Comparison of ENCODE assay signal across 11 cellular contexts in the genomic region with DNA sequence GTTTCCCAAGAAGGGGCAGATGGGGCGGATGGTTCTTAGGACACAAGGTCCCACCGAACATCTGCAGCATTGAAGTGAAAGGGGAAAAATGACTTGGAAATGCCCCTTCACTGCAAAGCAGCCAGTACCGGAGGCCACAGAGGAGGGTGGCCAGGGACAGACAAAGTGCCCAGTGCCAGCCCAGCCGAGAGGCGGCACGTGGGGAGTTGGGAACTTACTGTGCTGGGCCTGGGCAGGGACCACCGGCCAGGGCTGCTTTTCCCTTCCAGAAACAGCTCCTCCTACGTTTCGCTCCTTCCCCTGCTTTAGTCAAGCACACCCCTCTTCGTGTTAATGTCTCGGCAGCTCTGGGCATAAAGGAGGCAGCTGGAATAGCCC.
DNase-seq lines count a peak whose midpoint lies in the region; ATAC-seq and TF ChIP-seq lines count a peak whose summit lies in the region.
"Had no signal": no experiment of that assay in that cellular context is flagged by ENCODE, and none has a peak within 500 bp of the region (broad histone marks: within the 10 kb centered on the region; RNA-seq: fewer than 3 reads in every experiment).

No MANE protein-coding gene starts in this region.

- no peaks in the 10 kb centered on the region for H3K79me2 ChIP-seq in mesendoderm (ENCODE audit: control insufficient read depth, insufficient read depth, low read length)

- H4K5ac ChIP-seq in mesendoderm (ENCODE audit: low read length) = no peak overlapping the region

- H3K27me3 ChIP-seq in skeletal muscle tissue (ENCODE audit: control insufficient read depth in 3 of 3, insufficient read depth in 3 of 3, low read length in 3 of 3) (no peaks in the 10 kb centered on the region), mesendoderm (ENCODE audit: insufficient read depth, low read length, poor library complexity) (no peaks in the 10 kb centered on the region)

- DNase-seq in COLO668 (lab: John Stamatoyannopoulos, UW; ENCODE audit: unreplicated experiment) = peak; percentile 74
- DNase-seq in astrocyte of the spinal cord (ENCODE audit: low read depth, low spot score) = peak; percentile 10
- no peak for DNase-seq in left lobe of liver (ENCODE audit: low spot score)
- DNase-seq in NOMO-1 treated with dmso at 0.1 percent for 144 hours (lab: John Stamatoyannopoulos, UW; ENCODE audit: unreplicated experiment) = no peak
- no peak for DNase-seq in NCI-H1694 treated with DMSO at 0.1 percent for 48 hours (lab: John Stamatoyannopoulos, UW)
- DNase-seq in mesendoderm = no peak
- DNase-seq: activated CD4-positive, alpha-beta T cell treated with anti-CD3 and anti-CD28 coated beads, Interleukin-2, amount 50 U/mL, for 1 hour; CD4-positive, alpha-beta T cell had no signal

- H3K4me3 ChIP-seq in astrocyte of the spinal cord (ENCODE audit: low read depth, low read length) (peak overlapping the region; percentile 8), skeletal muscle tissue (ENCODE audit: low read length in 3 of 3) (peak overlapping the region; percentile 53 to 80 (median 60)), mesendoderm (ENCODE audit: low read length) (no peak overlapping the region)

- peak overlapping the region; percentile 80 to 98 (median 92) for H3K9ac ChIP-seq in skeletal muscle tissue (ENCODE audit: low read depth in 1 of 3, low read length in 3 of 3)
- no peak overlapping the region for H3K9ac ChIP-seq in mesendoderm (ENCODE audit: low read length)
- H3K9ac ChIP-seq: KMS-11 had no signal

- H3K23ac ChIP-seq in mesendoderm (ENCODE audit: low read length) = no peak overlapping the region

- H3K18ac ChIP-seq in mesendoderm (ENCODE audit: low read length) = no peak overlapping the region

- peak overlapping the region; percentile 87 for H3K27ac ChIP-seq in skeletal muscle tissue (ENCODE audit: low read depth, low read length)
- no peak overlapping the region for H3K27ac ChIP-seq in mesendoderm (ENCODE audit: low read depth, low read length)
- H3K27ac ChIP-seq: KMS-11 had no signal

- H3K4me1 ChIP-seq in skeletal muscle tissue (ENCODE audit: control insufficient read depth in 3 of 3, insufficient read depth in 3 of 3, low read length in 3 of 3) = peaks cover 40 to 71% (median 59%) of the 10 kb centered on the region in 3 donors
- no peaks in the 10 kb centered on the region for H3K4me1 ChIP-seq in mesendoderm (ENCODE audit: control insufficient read depth, low read depth, low read length)

- no peak overlapping the region for H4K8ac ChIP-seq in mesendoderm (ENCODE audit: low read depth, low read length)

- in situ Hi-C loops in astrocyte of the spinal cord (cut with HindIII; ENCODE audit: low sequenced_read_pairs) = no loop called here

- H3K9me3 ChIP-seq in skeletal muscle tissue (ENCODE audit: control insufficient read depth in 3 of 3, low read length in 3 of 3) = no peaks in the 10 kb centered on the region

- ATAC-seq in left lobe of liver (peak; percentile 14), GM21381 (IDR thresholded peaks at IDR 0.05; ENCODE audit: unreplicated experiment) (no peak)

- H3K4ac ChIP-seq in mesendoderm (ENCODE audit: low read depth, low read length) = no peak overlapping the region

- no peaks in the 10 kb centered on the region for H3K79me1 ChIP-seq in mesendoderm (ENCODE audit: low read length)

- no peak overlapping the region for H2BK15ac ChIP-seq in mesendoderm (replicated peaks; ENCODE audit: low read depth)

- no peak overlapping the region for H2BK5ac ChIP-seq in mesendoderm (ENCODE audit: low read length)

- no peak overlapping the region for H2BK120ac ChIP-seq in mesendoderm (ENCODE audit: low read depth, low read length)

- H3K36me3 ChIP-seq in skeletal muscle tissue (ENCODE audit: control insufficient read depth in 3 of 3, insufficient read depth in 3 of 3, low read length in 3 of 3) = peaks cover 0 to 2% (median 0%) of the 10 kb centered on the region in 3 donors
- H3K36me3 ChIP-seq in mesendoderm (ENCODE audit: control insufficient read depth, insufficient read depth, low read length) = no peaks in the 10 kb centered on the region

- no peak overlapping the region for H2AK5ac ChIP-seq in mesendoderm (ENCODE audit: low read length)

- H3K56ac ChIP-seq in mesendoderm (ENCODE audit: low read length) = no peak overlapping the region

- no CpG with 5 or more reads among the region's 11 CpGs for WGBS in mesendoderm (ENCODE audit: extremely low coverage, insufficient coverage, low lambda C conversion rate)

- no peak overlapping the region for H3K4me2 ChIP-seq in mesendoderm (ENCODE audit: low read length)
- H3K4me2 ChIP-seq: KMS-11 had no signal

- TF ChIP-seq CTCF in astrocyte of the spinal cord (IDR thresholded peaks at IDR 0.05; ENCODE audit: low read depth, low read length) = no peak

Comparison
In these comparisons a context has a peak if more than half of its experiments do, and no peak if none do; other contexts are left out.
1. DNase-seq: peak in COLO668 (single experiment) and astrocyte of the spinal cord (single experiment); none in left lobe of liver (single experiment), NOMO-1 treated with dmso at 0.1 percent for 144 hours (single experiment), NCI-H1694 treated with DMSO at 0.1 percent for 48 hours (single experiment) and mesendoderm (single experiment).